In the genomic region with DNA sequence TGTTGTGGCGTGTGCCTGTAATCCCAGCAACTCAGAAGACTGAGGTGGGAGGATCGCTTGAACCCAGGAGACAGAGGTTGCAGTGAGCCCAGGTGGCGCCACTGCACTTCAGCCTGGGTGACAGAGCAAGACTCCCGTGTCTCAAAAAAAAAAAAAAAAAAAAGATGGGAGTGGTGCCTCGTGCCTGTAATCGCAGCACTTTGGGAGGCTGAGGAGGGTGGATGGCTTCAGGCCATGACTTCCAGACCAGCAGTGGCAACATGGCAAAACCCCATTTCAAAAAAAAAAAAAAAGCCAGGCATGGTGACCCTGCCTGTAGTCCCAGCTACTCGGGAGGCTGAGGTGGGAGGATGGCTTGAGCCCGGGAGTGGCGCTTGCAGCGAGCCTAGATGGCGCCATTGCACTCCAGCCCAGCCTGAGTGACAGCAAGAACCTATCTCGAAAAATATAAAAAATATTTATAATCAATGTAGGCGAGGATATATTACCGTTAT, we compare ENCODE assay signal across 8 cellular contexts. TPM values are rescaled to one million over a fixed set of nuclear protein-coding genes. Genes with fewer than 3 reads are reported as not detected.
DNase-seq lines count a peak whose midpoint lies in the region; ATAC-seq, FAIRE-seq and TF ChIP-seq lines count a peak whose summit lies in the region.

No MANE protein-coding gene starts in this region.

- peaks cover 6% of the 10 kb centered on the region for H3K36me3 Mint-ChIP-seq in T-cell

- intact Hi-C loops in GM12878 (cut with micrococcal nuclease; ENCODE audit: unreplicated experiment) (loop anchor here (1.0 kb wide), 1 partner anchor 161 kb away; no protein-coding TSS in a partner anchor), left colon (cut with DNase I, micrococcal nuclease) (loop anchor here in 1 of 2 donors (5.0 kb wide), 1 partner anchor 161 kb away; no protein-coding TSS in a partner anchor)

- no peaks in the 10 kb centered on the region for H3K27me3 Mint-ChIP-seq in T-cell

- FAIRE-seq in GM18507 (lab: Jason Lieb, UNC) (peak; percentile 64), GM12878 (lab: Jason Lieb, UNC) (no peak)

- DNase-seq in AG09319 (ENCODE audit: extremely low read depth, low read depth) (peak; percentile 29), GM18507 (ENCODE audit: extremely low spot score, insufficient read length, low read depth) (no peak), LNCaP clone FGC (ENCODE audit: low read depth) (no peak), T-cell (peak; percentile 9 to 59 (median 34)), GM12878 (ENCODE audit: low read depth, low spot score) (no peak), left colon (peak; percentile 59 to 66)
- DNase-seq in stimulated activated CD4-positive, alpha-beta T cell treated with anti-CD3 and anti-CD28 coated beads, TNF-alpha, amount 100 ng/mL, for 48 hours (ENCODE audit: low read depth in 3 of 3): peak in 2 of 3 donors; percentile 30 to 31

- H3K27me3 ChIP-seq in GM12878 (replicated peaks in 1 of 2; ENCODE audit: control insufficient read depth in 2 of 2, insufficient read depth in 2 of 2, low read length in 1 of 2): no peaks in the 10 kb centered on the region

- CTCF ChIA-PET in T-cell (lab: Charles Lee) (interaction anchor here (0.6 to 1.5 kb wide), 3 partner anchors 27 to 383 kb away, joined by 3 to 7 read pairs (median 6); partner anchors contain the start of genes EIF2S3 (in 1 of the 2) and PDK3 (in 1 of the 2)), GM12878 (lab: Yijun Ruan, JAX) (interaction anchor here (0.5 to 1.8 kb wide), 7 partner anchors 90 to 477 kb away, joined by 3 to 9 read pairs (median 3); no protein-coding TSS in a partner anchor)

- 34% methylated on average over 11 of the region's 14 CpGs for WGBS in GM12878 (ENCODE audit: insufficient coverage, insufficient replicate concordance, low lambda C conversion rate, missing lambda C conversion rate)

- in situ Hi-C loops in GM12878 (cut with MboI): loop anchor here (5.0 kb wide), 1 partner anchor 161 kb away; no protein-coding TSS in a partner anchor

- peaks cover 9% of the 10 kb centered on the region for H3K4me1 ChIP-seq in GM12878 (ENCODE audit: control insufficient read depth, insufficient read depth, low read length)

- peaks cover 6 to 10% (median 8%) of the 10 kb centered on the region in 3 donors for H3K4me1 Mint-ChIP-seq in T-cell

- RAD21 ChIA-PET in GM12878 (lab: Charles Lee; ENCODE audit: unreplicated experiment): interaction anchor here (0.6 to 1.5 kb wide), 5 partner anchors 109 to 1084 kb away, joined by 3 to 10 read pairs (median 3); no protein-coding TSS in a partner anchor

- peak overlapping the region in 1 of 3 donors; percentile 6 for H3K4me3 Mint-ChIP-seq in T-cell

- no peak overlapping the region for H2AFZ ChIP-seq in GM12878 (ENCODE audit: control insufficient read depth, low read depth, low read length)

- no peaks in the 10 kb centered on the region for H3K9me3 ChIP-seq in GM12878 (replicated peaks; ENCODE audit: control insufficient read depth, insufficient read depth, low read length)

- H3K79me2 ChIP-seq in GM12878 (ENCODE audit: control insufficient read depth, insufficient read depth, low read length): no peaks in the 10 kb centered on the region

- H3K4me2 ChIP-seq in GM12878 (ENCODE audit: control insufficient read depth, insufficient read depth): no peak overlapping the region

- TF ChIP-seq EP300 in GM12878 (IDR thresholded peaks at IDR 0.05; ENCODE audit: borderline replicate concordance in 1 of 2, control insufficient read depth in 1 of 2, low read depth in 2 of 2, low read length in 2 of 2): no peak

- peaks cover 0 to 9% of the 10 kb centered on the region in 2 experiments; a peak in 2 of 4 replicates for H3K36me3 ChIP-seq in GM12878 (ENCODE audit: control insufficient read depth in 2 of 2, insufficient read depth in 2 of 2, low read length in 1 of 2)

- POLR2A ChIA-PET in T-cell (lab: Charles Lee): no interaction called here
- POLR2A ChIA-PET in GM12878 (lab: Charles Lee): no interaction called here

- H3K9ac ChIP-seq in GM12878 (ENCODE audit: control insufficient read depth, insufficient read depth, low read length): no peak overlapping the region

- no TSS peak for BruUV-seq in GM12878 (replicated peaks; lab: Mats Ljungman, UMichigan)

- TF ChIP-seq RAD21 in GM12878 (IDR thresholded peaks at IDR 0.05; ENCODE audit: insufficient read depth, low read depth, low read length): peak; percentile 51

- SMC1A ChIA-PET in GM12878 (lab: Charles Lee; ENCODE audit: uncharacterized antibody, unreplicated experiment): interaction anchor here (0.9 to 2.4 kb wide), 3 partner anchors 28 to 161 kb away, joined by 4 to 14 read pairs (median 5); partner anchors contain the start of gene EIF2S3

- no peaks in the 10 kb centered on the region for H4K20me1 ChIP-seq in GM12878 (ENCODE audit: control insufficient read depth, insufficient read depth)

- H3K4me3 ChIP-seq in LNCaP clone FGC (ENCODE audit: low read depth, low read length) (no peak overlapping the region), GM12878 (no peak overlapping the region)

- peak; percentile 61 to 85 (median 68) for ATAC-seq in T-cell (replicated peaks in 1 of 4)
- ATAC-seq in GM12878: peak; percentile 76
- ATAC-seq in left colon: peak; percentile 90
- no peak for ATAC-seq in GM21367 (IDR thresholded peaks at IDR 0.05; ENCODE audit: unreplicated experiment)

- TF ChIP-seq POLR2A in GM12878 (IDR thresholded peaks at IDR 0.05; ENCODE audit: low read depth, low read length): no peak

- H3K9me3 Mint-ChIP-seq in T-cell: no peaks in the 10 kb centered on the region

- no peak overlapping the region for H3K27ac Mint-ChIP-seq in T-cell

- H3K27ac ChIP-seq in GM12878 (ENCODE audit: control insufficient read depth, insufficient read depth): no peak overlapping the region

- TF ChIP-seq CTCF in AG09319 (IDR thresholded peaks at IDR 0.05; ENCODE audit: low read depth, low read length) (peak; percentile 57), LNCaP clone FGC (IDR thresholded peaks at IDR 0.05; ENCODE audit: control insufficient read depth, extremely low read depth, insufficient read depth) (peak; percentile 55), GM12878 (IDR thresholded peaks at IDR 0.05 in 2 of 3, conservative IDR thresholded peaks at IDR 0.05 in 1 of 3; ENCODE audit: control insufficient read depth in 2 of 3, extremely low read depth in 1 of 3, insufficient read depth in 1 of 3, low read depth in 3 of 3, low read length in 3 of 3) (peak; percentile 35 to 57 (median 45))

TF ChIP-seq in GM12878, 131 proteins besides CTCF, POLR2A, EP300 and RAD21 (continues in another document):
- no peak for TF ChIP-seq IRF3 (IDR thresholded peaks at IDR 0.05)
- no peak for TF ChIP-seq GABPA (IDR thresholded peaks at IDR 0.05; ENCODE audit: low read depth)
- no peak for TF ChIP-seq JUNB (IDR thresholded peaks at IDR 0.05)
- no peak for TF ChIP-seq ZNF207 (IDR thresholded peaks at IDR 0.05; ENCODE audit: borderline replicate concordance)
- TF ChIP-seq ZNF24 (IDR thresholded peaks at IDR 0.05): no peak

RNA-seq across cellular contexts. Expression of gene EIF2S3, which starts 27.0 kb away (rescaled TPM):
- total RNA-seq in T-cell (100 to 1,000 TPM; 180 to 309 (median 196) TPM), GM12878 (2014; rRNA removed) (300 and 329 TPM in 2 replicates), GM12878 (2014; rRNA removed; fragmentation: Illumina TruSeq; extraction: Trizol) (371 and 385 TPM in 2 replicates), GM12878 (2021) (278 and 291 TPM in 2 replicates), left colon (100 to 1,000 TPM; 136 to 137 TPM)
- 302 and 311 TPM in 2 replicates for total RNA-seq in GM12878 (2013; cell fraction: nucleolus; rRNA removed)
- 287 TPM for polyA plus RNA-seq in GM12878 (2011; ENCODE audit: low read depth)
- polyA plus RNA-seq in GM12878 (2011; rRNA removed) (185 and 210 TPM in 2 replicates), GM12878 (2014; fragmentation: Illumina TruSeq; extraction: Trizol) (274 and 333 TPM in 2 replicates), GM12878 (2014; fragmentation: Nextera tagmentation; extraction: Ambion mirVana) (100 to 1,000 TPM; 120 to 135 TPM), GM12878 (2014; rRNA removed) (195 and 216 TPM in 2 replicates), GM12878 (2016; fragmentation: Nextera tagmentation; extraction: Ambion mirVana) (100 to 1,000 TPM; 115 to 125 TPM)
- 113 and 152 TPM in 2 replicates for polyA plus RNA-seq in GM12878 (2011; cell fraction: cytosol; rRNA removed)
- 107 and 122 TPM in 2 replicates for polyA plus RNA-seq in GM12878 (2011; cell fraction: nucleus; rRNA removed)
- polyA plus RNA-seq in GM12878 (2012): 188 and 200 TPM in 2 replicates
- polyA minus RNA-seq in GM12878 (2011; rRNA and poly(A)+ RNA removed): 196 and 252 TPM in 2 replicates
- 179 and 186 TPM in 2 replicates for polyA minus RNA-seq in GM12878 (2011; cell fraction: cytosol; rRNA and poly(A)+ RNA removed)
- 51.3 and 63.3 TPM in 2 replicates for polyA minus RNA-seq in GM12878 (2011; cell fraction: nucleus; rRNA and poly(A)+ RNA removed)

RNA-seq across cellular contexts. Expression of gene KLHL15, which starts 54.7 kb away (rescaled TPM):
- total RNA-seq in T-cell (10 to 100 TPM in 2 of 5 donors, 1 to 10 TPM in 3; 7.1 to 21.1 (median 8.0) TPM), GM12878 (2014; rRNA removed) (4.8 and 5.3 TPM in 2 replicates), GM12878 (2014; rRNA removed; fragmentation: Illumina TruSeq; extraction: Trizol) (5.2 and 5.5 TPM in 2 replicates), GM12878 (2021) (4.5 and 4.8 TPM in 2 replicates), left colon (1 to 10 TPM; 2.9 to 3.7 TPM)
- 11.1 and 12.2 TPM in 2 replicates for total RNA-seq in GM12878 (2013; cell fraction: nucleolus; rRNA removed)
- 3.3 TPM for polyA plus RNA-seq in GM12878 (2011; ENCODE audit: low read depth)
- polyA plus RNA-seq in GM12878 (2011; rRNA removed) (7.0 and 10.4 TPM in 2 replicates), GM12878 (2014; fragmentation: Illumina TruSeq; extraction: Trizol) (3.4 and 4.5 TPM in 2 replicates), GM12878 (2014; fragmentation: Nextera tagmentation; extraction: Ambion mirVana) (1 to 10 TPM; 1.4 to 1.6 TPM), GM12878 (2014; rRNA removed) (2.3 and 3.0 TPM in 2 replicates), GM12878 (2016; fragmentation: Nextera tagmentation; extraction: Ambion mirVana) (1 to 10 TPM; 3.4 to 4.0 TPM)
- polyA plus RNA-seq in GM12878 (2011; cell fraction: cytosol; rRNA removed): 2.2 and 3.5 TPM in 2 replicates
- polyA plus RNA-seq in GM12878 (2011; cell fraction: nucleus; rRNA removed): 3.5 and 3.8 TPM in 2 replicates
- polyA plus RNA-seq in GM12878 (2012): 4.4 and 4.9 TPM in 2 replicates
- polyA minus RNA-seq in GM12878 (2011; rRNA and poly(A)+ RNA removed): 8.4 and 11.1 TPM in 2 replicates
- 3.1 and 3.8 TPM in 2 replicates for polyA minus RNA-seq in GM12878 (2011; cell fraction: cytosol; rRNA and poly(A)+ RNA removed)
- 3.3 and 4.5 TPM in 2 replicates for polyA minus RNA-seq in GM12878 (2011; cell fraction: nucleus; rRNA and poly(A)+ RNA removed)

Comparison
In these comparisons a context has a peak if more than half of its experiments do, and no peak if none do; other contexts are left out.
1. DNase-seq: peak in AG09319 (single experiment), T-cell (34 of 34), left colon (2 of 2) and stimulated activated CD4-positive, alpha-beta T cell treated with anti-CD3 and anti-CD28 coated beads, TNF-alpha, amount 100 ng/mL, for 48 hours (2 of 3); none in GM18507 (single experiment), LNCaP clone FGC (single experiment) and GM12878 (single experiment).
2. Peak in every context shown above with its lines, with median percentiles within 50 percentile points of each other: CTCF ChIP-seq.